Comparison of ENCODE assay signal across 11 cellular contexts in genomic region chr19:6099633-6100032, GRCh38. TPM values are rescaled to one million over a fixed set of nuclear protein-coding genes. Genes with fewer than 3 reads are reported as not detected.
DNase-seq lines count a peak whose midpoint lies in the region; ATAC-seq and TF ChIP-seq lines count a peak whose summit lies in the region.
"Had no signal": no experiment of that assay in that cellular context is flagged by ENCODE, and none has a peak within 500 bp of the region (broad histone marks: within the 10 kb centered on the region; RNA-seq: fewer than 3 reads in every experiment).

No MANE protein-coding gene starts in this region.

- H3K4me1 ChIP-seq in duodenal mucosa (ENCODE audit: control insufficient read depth in 1 of 2, insufficient read depth in 2 of 2, low read length in 2 of 2) (peaks cover 0 to 4% of the 10 kb centered on the region in 2 donors), psoas muscle (no peaks in the 10 kb centered on the region)

- 70 to 80% (median 72%) methylated on average over 2 of the region's 2 CpGs for WGBS in psoas muscle, 3 donors

- TF ChIP-seq CTCF in psoas muscle (IDR thresholded peaks at IDR 0.05) = no peak

- H3K9me3 ChIP-seq in duodenal mucosa (ENCODE audit: control insufficient read depth in 1 of 2, low read length in 2 of 2) = no peaks in the 10 kb centered on the region
- H3K9me3 ChIP-seq in psoas muscle = no peaks in the 10 kb centered on the region

- no peak overlapping the region for H3K9ac ChIP-seq in duodenal mucosa (ENCODE audit: low read depth in 1 of 2, low read length in 2 of 2)

- no peak for ATAC-seq in psoas muscle
- no peak for ATAC-seq in HG03175 (IDR thresholded peaks at IDR 0.05; ENCODE audit: unreplicated experiment)
- no peak for ATAC-seq in GM21529 (IDR thresholded peaks at IDR 0.05; ENCODE audit: unreplicated experiment)
- ATAC-seq in GM19455 (IDR thresholded peaks at IDR 0.05; ENCODE audit: unreplicated experiment) = no peak

- intact Hi-C loops in psoas muscle (cut with DNase I) = no loop called here

- H3K4me3 ChIP-seq in duodenal mucosa (ENCODE audit: low read depth in 1 of 2, low read length in 2 of 2) = no peak overlapping the region
- H3K4me3 ChIP-seq in psoas muscle = no peak overlapping the region

- H3K27me3 ChIP-seq in duodenal mucosa (ENCODE audit: control insufficient read depth in 1 of 2, insufficient read depth in 2 of 2, low read length in 2 of 2) (no peaks in the 10 kb centered on the region), psoas muscle (ENCODE audit: insufficient read depth in 3 of 3, low read length in 2 of 3) (no peaks in the 10 kb centered on the region)

- H3K27ac ChIP-seq in duodenal mucosa (ENCODE audit: low read depth, low read length) = peak overlapping the region; percentile 33
- peak overlapping the region; percentile 42 for H3K27ac ChIP-seq in psoas muscle

- no peaks in the 10 kb centered on the region for H3K36me3 ChIP-seq in duodenal mucosa (ENCODE audit: control insufficient read depth in 1 of 2, insufficient read depth in 2 of 2, low read length in 2 of 2)
- no peaks in the 10 kb centered on the region for H3K36me3 ChIP-seq in psoas muscle (ENCODE audit: insufficient read depth in 1 of 2, low read depth in 1 of 2)

- DNase-seq in DMS 273 treated with DMSO at 0.1 percent for 48 hours (lab: John Stamatoyannopoulos, UW) (peak; percentile 95), NCI-H2227 (lab: John Stamatoyannopoulos, UW; ENCODE audit: unreplicated experiment) (peak; percentile 10), psoas muscle (no peak), RKO (ENCODE audit: low spot score) (no peak)
- DNase-seq: SW 1271 had no signal

RNA-seq across cellular contexts. Expression of gene RFX2, which starts 10.7 kb away (rescaled TPM):
- 1 to 10 TPM in 2 of 4 donors, under 1 TPM in 2; 0.71 to 2.1 (median 1.3) TPM for total RNA-seq in psoas muscle
- 1 to 10 TPM in 2 of 3 donors, under 1 TPM in 1; 0.58 to 1.5 (median 1.0) TPM for polyA plus RNA-seq in psoas muscle

RNA-seq across cellular contexts. Expression of gene ACSBG2, which starts 35.8 kb away (rescaled TPM):
- not detected for total RNA-seq in psoas muscle
- polyA plus RNA-seq in psoas muscle = not detected
- total RNA-seq: NCI-H460, renal cortical epithelial cell had no signal

Comparison
In these comparisons a context has a peak if more than half of its experiments do, and no peak if none do; other contexts are left out.
1. DNase-seq: peak in DMS 273 treated with DMSO at 0.1 percent for 48 hours (single experiment) and NCI-H2227 (single experiment); none in psoas muscle (0 of 2) and RKO (single experiment).